11 cellular contexts compared by ENCODE assay signal in genomic region chr11:121696177-121696863, GRCh38.
A peak's percentile ranks its signal among the peaks of the same experiment; 100 is the strongest.
DNase-seq lines count a peak whose midpoint lies in the region; ATAC-seq lines count a peak whose summit lies in the region.
"Had no signal": no experiment of that assay in that cellular context is flagged by ENCODE, and none has a peak within 500 bp of the region (broad histone marks: within the 10 kb centered on the region; RNA-seq: fewer than 3 reads in every experiment).

No MANE protein-coding gene starts in this region.

- H3K27me3 ChIP-seq in skeletal muscle satellite cell (ENCODE audit: control insufficient read depth, insufficient read depth, low read length) = no peaks in the 10 kb centered on the region
- H3K27me3 ChIP-seq: uterus had no signal

- no peak for ATAC-seq in GM21529 (IDR thresholded peaks at IDR 0.05; ENCODE audit: unreplicated experiment)
- ATAC-seq: activated CD8-positive, alpha-beta T cell treated with anti-CD3 and anti-CD28 coated beads, Interleukin-2, amount 10 ng/mL, durations not matched to agents 7 days and 5 days had no signal

- H3K36me3 ChIP-seq in skeletal muscle satellite cell (ENCODE audit: insufficient read depth, low read length) = no peaks in the 10 kb centered on the region
- H3K36me3 ChIP-seq: uterus had no signal

- DNase-seq in NCI-H2227 treated with DMSO at 0.1 percent for 48 hours (lab: John Stamatoyannopoulos, UW) (peak; percentile 40), medulla oblongata (ENCODE audit: extremely low spot score) (peak; percentile 74), NCI-H82 (lab: John Stamatoyannopoulos, UW) (no peak), D341Med (ENCODE audit: low spot score) (no peak), NOMO-1 (lab: John Stamatoyannopoulos, UW; ENCODE audit: unreplicated experiment in 2 of 2) (no peak)
- DNase-seq: activated CD8-positive, alpha-beta T cell treated with anti-CD3 and anti-CD28 coated beads, Interleukin-2, amount 10 ng/mL, durations not matched to agents 7 days and 5 days; uterus had no signal

- H3K4me3 ChIP-seq in skeletal muscle satellite cell (ENCODE audit: low read length) = peak overlapping the region; percentile 9
- H3K4me3 ChIP-seq: uterus had no signal

- peak overlapping the region; percentile 67 for H3K4me2 ChIP-seq in skeletal muscle satellite cell (ENCODE audit: low read length)

- H3K27ac ChIP-seq in cingulate gyrus (ENCODE audit: low read depth, low read length) = peak overlapping the region; percentile 92
- H3K27ac ChIP-seq: epithelial cell of prostate, uterus had no signal

- peak overlapping the region; percentile 19 for H3K9ac ChIP-seq in skeletal muscle satellite cell (ENCODE audit: low read depth, low read length)

- H3K9me3 ChIP-seq in skeletal muscle satellite cell (replicated peaks; ENCODE audit: low read length) = no peaks in the 10 kb centered on the region
- H3K9me3 ChIP-seq: uterus had no signal

- H3K4me1 ChIP-seq in skeletal muscle satellite cell (ENCODE audit: control insufficient read depth, insufficient read depth, low read length) = peaks cover 12% of the 10 kb centered on the region
- H3K4me1 ChIP-seq: uterus had no signal

Comparison
In these comparisons a context has a peak if more than half of its experiments do, and no peak if none do; other contexts are left out.
1. DNase-seq: peak in NCI-H2227 treated with DMSO at 0.1 percent for 48 hours (single experiment) and medulla oblongata (single experiment); none in NCI-H82 (single experiment), D341Med (single experiment) and NOMO-1 (0 of 2).